ENCODE assay signal across 10 cellular contexts in genomic region chr16:75238853-75239371, GRCh38. TPM values are rescaled to one million over a fixed set of nuclear protein-coding genes. Genes with fewer than 3 reads are reported as not detected.
DNase-seq lines count a peak whose midpoint lies in the region; ATAC-seq and TF ChIP-seq lines count a peak whose summit lies in the region.
"Had no signal": no experiment of that assay in that cellular context is flagged by ENCODE, and none has a peak within 500 bp of the region (broad histone marks: within the 10 kb centered on the region; RNA-seq: fewer than 3 reads in every experiment).

No MANE protein-coding gene starts in this region.

- H3K27ac ChIP-seq in A673 (ENCODE audit: low read depth, low read length, poor library complexity, severe bottlenecking) = peak overlapping the region; percentile 60
- no peak overlapping the region for H3K27ac ChIP-seq in CD4-positive, alpha-beta T cell (ENCODE audit: low read depth, low read length)

- ATAC-seq in CD4-positive, alpha-beta T cell (ENCODE audit: poor library complexity) = no peak
- ATAC-seq in GM18519 (IDR thresholded peaks at IDR 0.05; ENCODE audit: low FRiP score, unreplicated experiment) = no peak

- POLR2A ChIA-PET in A673 (lab: Charles Lee; ENCODE audit: low non-redundant PET) = interaction anchor here (0.6 kb wide), 1 partner anchor 31 kb away, joined by 6 read pairs; no protein-coding TSS in a partner anchor
- POLR2A ChIA-PET in CD4-positive, alpha-beta T cell (lab: Charles Lee) = no interaction called here

- no peak overlapping the region for H3K4me3 ChIP-seq in A673 (ENCODE audit: low read depth, low read length, poor library complexity, severe bottlenecking)
- no peak overlapping the region for H3K4me3 ChIP-seq in epithelial cell of esophagus (ENCODE audit: low read length)

- DNase-seq in A673 (ENCODE audit: low spot score) (peak; percentile 56), NCI-H2171 (lab: John Stamatoyannopoulos, UW) (peak; percentile 77), epithelial cell of esophagus (ENCODE audit: low read depth) (no peak), HPDE6-E6E7 (ENCODE audit: extremely low spot score) (no peak)
- DNase-seq in CD4-positive, alpha-beta T cell = no peak
- DNase-seq in activated CD4-positive, alpha-beta T cell treated with anti-CD3 and anti-CD28 coated beads for 48 hours = no peak
- DNase-seq: Caco-2 had no signal

- H3K9me3 Mint-ChIP-seq in nephron = no peaks in the 10 kb centered on the region
- no peaks in the 10 kb centered on the region for H3K9me3 Mint-ChIP-seq in CD4-positive, alpha-beta T cell
- H3K9me3 Mint-ChIP-seq: T-helper 1 cell treated with Interleukin-12 subunit alpha and Interleukin-12 subunit beta and Interleukin-4 antibody, amounts not matched to agents 30 μg/mL and 1 μg/mL, for 36 hours had no signal

- CTCF ChIA-PET in A673 (lab: Charles Lee) = interaction anchor here (0.6 to 1.9 kb wide), 4 partner anchors 39 to 147 kb away, joined by 3 to 8 read pairs (median 4); no protein-coding TSS in a partner anchor
- CTCF ChIA-PET in CD4-positive, alpha-beta T cell (lab: Charles Lee) = no interaction called here

- peaks cover 3% of the 10 kb centered on the region for H3K27me3 Mint-ChIP-seq in nephron (ENCODE audit: low read depth)
- H3K27me3 Mint-ChIP-seq in CD4-positive, alpha-beta T cell = no peaks in the 10 kb centered on the region

- peaks cover 39% of the 10 kb centered on the region for H3K36me3 Mint-ChIP-seq in nephron (ENCODE audit: low read depth)
- H3K36me3 Mint-ChIP-seq in CD4-positive, alpha-beta T cell (ENCODE audit: low read depth) = no peaks in the 10 kb centered on the region

- no TSS peak for BruUV-seq in A673 (replicated peaks; lab: Mats Ljungman, UMichigan)

- peaks cover 45% of the 10 kb centered on the region for H3K4me1 ChIP-seq in A673 (ENCODE audit: insufficient read depth, low read length, poor library complexity, severe bottlenecking)
- H3K4me1 ChIP-seq: Caco-2 had no signal

- TF ChIP-seq CTCF in A673 (conservative IDR thresholded peaks at IDR 0.05; ENCODE audit: low read depth, low read length) (peak; percentile 39; the same call in 1 of the 2 replicates), epithelial cell of esophagus (IDR thresholded peaks at IDR 0.05; ENCODE audit: insufficient read depth, low read depth, low read length, missing control alignments) (peak; percentile 28), nephron (IDR thresholded peaks at IDR 0.05; ENCODE audit: unreplicated experiment in 3 of 3) (no peak)
- no peak for TF ChIP-seq CTCF in CD4-positive, alpha-beta T cell (IDR thresholded peaks at IDR 0.05)

- H3K4me1 Mint-ChIP-seq in nephron = peaks cover 50% of the 10 kb centered on the region
- H3K4me1 Mint-ChIP-seq in CD4-positive, alpha-beta T cell (ENCODE audit: low read depth) = no peaks in the 10 kb centered on the region

- peaks cover 11% of the 10 kb centered on the region for H3K36me3 ChIP-seq in A673 (ENCODE audit: insufficient read depth, low read length, poor library complexity, severe bottlenecking)

- H3K27me3 ChIP-seq in A673 (replicated peaks; ENCODE audit: insufficient read depth, low read depth, low read length, poor library complexity) = no peaks in the 10 kb centered on the region
- H3K27me3 ChIP-seq in CD4-positive, alpha-beta T cell (ENCODE audit: control insufficient read depth, insufficient read depth, low read length) = no peaks in the 10 kb centered on the region

- intact Hi-C loops in A673 (cut with micrococcal nuclease; ENCODE audit: unreplicated experiment) = no loop called here
- intact Hi-C loops in CD4-positive, alpha-beta T cell (cut with DNase I, micrococcal nuclease) = loop anchor here in 1 of 2 experiments (10.0 kb wide), 1 partner anchor 526 kb away; no protein-coding TSS in a partner anchor

- H3K9me3 ChIP-seq in A673 (ENCODE audit: low read depth, low read length, poor library complexity, severe bottlenecking) = no peaks in the 10 kb centered on the region
- H3K9me3 ChIP-seq in CD4-positive, alpha-beta T cell (ENCODE audit: control insufficient read depth, low read length) = no peaks in the 10 kb centered on the region
- H3K9me3 ChIP-seq: Caco-2 had no signal

- peak overlapping the region; percentile 41 to 89 (median 74) for H3K27ac Mint-ChIP-seq in nephron
- H3K27ac Mint-ChIP-seq in CD4-positive, alpha-beta T cell = no peak overlapping the region
- H3K27ac Mint-ChIP-seq: T-helper 1 cell treated with Interleukin-12 subunit alpha and Interleukin-12 subunit beta and Interleukin-4 antibody, amounts not matched to agents 30 μg/mL and 1 μg/mL, for 36 hours had no signal

- H3K4me3 Mint-ChIP-seq in nephron = no peak overlapping the region
- no peak overlapping the region for H3K4me3 Mint-ChIP-seq in CD4-positive, alpha-beta T cell
- H3K4me3 Mint-ChIP-seq: T-helper 1 cell treated with Interleukin-12 subunit alpha and Interleukin-12 subunit beta and Interleukin-4 antibody, amounts not matched to agents 30 μg/mL and 1 μg/mL, for 36 hours had no signal

RNA-seq across cellular contexts. Expression of gene BCAR1, which starts 12.5 kb away (rescaled TPM):
- 42.2 and 47.3 TPM in 2 replicates for total RNA-seq in A673 (2021)
- under 1 TPM; 0.08 to 0.17 TPM for total RNA-seq in CD4-positive, alpha-beta T cell

RNA-seq across cellular contexts. Expression of gene CTRB1, which starts 20.1 kb away (rescaled TPM):
- not detected in 2 replicates for total RNA-seq in A673 (2021)
- total RNA-seq in CD4-positive, alpha-beta T cell = not detected
- total RNA-seq: Caco-2 had no signal

RNA-seq across cellular contexts. Expression of gene CTRB2, which starts 32.0 kb away (rescaled TPM):
- total RNA-seq in A673 (2021) = not detected in 2 replicates
- not detected for total RNA-seq in CD4-positive, alpha-beta T cell
- total RNA-seq: Caco-2 had no signal

Comparison
In these comparisons a context has a peak if more than half of its experiments do, and no peak if none do; other contexts are left out.
1. DNase-seq: peak in A673 (single experiment) and NCI-H2171 (single experiment); none in epithelial cell of esophagus (single experiment), HPDE6-E6E7 (single experiment), CD4-positive, alpha-beta T cell (0 of 10) and activated CD4-positive, alpha-beta T cell treated with anti-CD3 and anti-CD28 coated beads for 48 hours (single experiment).
2. CTCF ChIP-seq: peak in A673 (single experiment) and epithelial cell of esophagus (single experiment); none in nephron (0 of 3) and CD4-positive, alpha-beta T cell (single experiment).
3. RNA of gene BCAR1, which starts 12.5 kb away (total RNA-seq): 42.2 to 47.3 TPM in A673; 0.08 to 0.17 TPM in CD4-positive, alpha-beta T cell; every median in the first group is over 10 times any median in the second.